In the genomic region with DNA sequence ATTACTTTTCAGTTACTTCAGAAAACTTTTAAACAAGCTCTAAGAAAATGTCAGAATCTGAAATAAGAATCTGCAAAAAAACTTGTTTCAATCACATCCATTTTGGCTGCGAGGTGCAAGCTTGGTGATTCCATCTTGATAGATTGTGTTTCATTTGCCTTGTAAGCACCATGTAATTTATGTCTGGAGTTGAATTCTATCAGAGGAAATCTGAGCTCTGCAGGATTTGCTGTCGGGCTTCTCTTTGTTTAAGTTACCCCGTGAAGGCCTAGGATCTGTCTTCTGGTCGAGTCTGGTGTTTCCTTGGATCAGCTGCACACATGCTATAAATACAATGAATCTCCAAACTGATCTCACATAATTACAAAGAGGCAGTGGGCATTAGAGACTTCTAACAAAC, we compare ENCODE assay signal across 25 cellular contexts.
"Had no signal": no experiment of that assay in that cellular context is flagged by ENCODE, and none has a peak within 500 bp of the region (broad histone marks: within the 10 kb centered on the region; RNA-seq: fewer than 3 reads in every experiment).

No MANE protein-coding gene starts in this region.

- ATAC-seq: body of pancreas; gastrocnemius medialis; left lung; pancreas; right lobe of liver; stimulated activated memory B cell treated with anti-CD40 and anti-IgM and Interleukin-4, amounts not matched to agents 10 μg/mL and 1 μg/mL and 100 μg/mL, for 72 hours had no signal

- H3K9me3 Mint-ChIP-seq: stimulated activated memory B cell treated with anti-CD40 and anti-IgM and Interleukin-4, amounts not matched to agents 10 μg/mL and 1 μg/mL and 100 μg/mL, for 72 hours had no signal

- H3K36me3 ChIP-seq: gastrocnemius medialis, left lung, pancreas, right lobe of liver, upper lobe of left lung had no signal

- FAIRE-seq: colon, keratinocyte, pancreas had no signal

- DNase-seq: activated CD4-positive, alpha-beta T cell treated with anti-CD3 and anti-CD28 coated beads, Interleukin-2, amount 50 U/mL, for 1 hour; activated CD4-positive, CD25-positive, alpha-beta regulatory T cell treated with anti-CD3 and anti-CD28 coated beads, Interleukin-2, amount 50 U/mL, for 72 hours; activated gamma-delta T cell treated with Interleukin-2 at 50 U/mL for 16 hours; amniotic stem cell; body of pancreas; caudate nucleus; dorsolateral prefrontal cortex; erythroblast; gastrocnemius medialis; head of caudate nucleus; left lung; midbrain; pancreas; right lobe of liver; stimulated activated CD4-positive, alpha-beta T cell treated with anti-CD3 and anti-CD28 coated beads, Interleukin-4, amount 100 ng/mL, for 4 hours; SW 1271; T-helper 2 cell; testis; upper lobe of left lung had no signal

- H3K4me3 ChIP-seq: body of pancreas, dorsolateral prefrontal cortex, gastrocnemius medialis, left lung, pancreas, right lobe of liver, testis, upper lobe of left lung had no signal

- H3K27ac ChIP-seq: body of pancreas, gastrocnemius medialis, left lung, pancreas, right lobe of liver, testis, upper lobe of left lung, VCaP had no signal

- H3K4me1 Mint-ChIP-seq: stimulated activated memory B cell treated with anti-CD40 and anti-IgM and Interleukin-4, amounts not matched to agents 10 μg/mL and 1 μg/mL and 100 μg/mL, for 72 hours had no signal

- H3K9me3 ChIP-seq: body of pancreas, gastrocnemius medialis, left lung, pancreas, right lobe of liver, testis, upper lobe of left lung had no signal

- H3K27me3 ChIP-seq: body of pancreas, dorsolateral prefrontal cortex, gastrocnemius medialis, left lung, pancreas, right lobe of liver, testis, upper lobe of left lung had no signal

- H3K36me3 Mint-ChIP-seq: activated naive CD8-positive, alpha-beta T cell; stimulated activated memory B cell treated with anti-CD40 and anti-IgM and Interleukin-4, amounts not matched to agents 10 μg/mL and 1 μg/mL and 100 μg/mL, for 72 hours had no signal

- H3K4me3 Mint-ChIP-seq: activated naive CD8-positive, alpha-beta T cell; neural crest cell; stimulated activated memory B cell treated with anti-CD40 and anti-IgM and Interleukin-4, amounts not matched to agents 10 μg/mL and 1 μg/mL and 100 μg/mL, for 72 hours had no signal

- H3K4me1 ChIP-seq: gastrocnemius medialis, left lung had no signal

- H3K27ac Mint-ChIP-seq: activated naive CD8-positive, alpha-beta T cell; stimulated activated memory B cell treated with anti-CD40 and anti-IgM and Interleukin-4, amounts not matched to agents 10 μg/mL and 1 μg/mL and 100 μg/mL, for 72 hours had no signal
